Comparison of ENCODE assay signal across 13 cellular contexts in genomic region chr10:103870503-103870902, GRCh38. TPM values are rescaled to one million over a fixed set of nuclear protein-coding genes. Genes with fewer than 3 reads are reported as not detected.
A peak's percentile ranks its signal among the peaks of the same experiment; 100 is the strongest.
DNase-seq lines count a peak whose midpoint lies in the region; TF ChIP-seq lines count a peak whose summit lies in the region.
"Had no signal": no experiment of that assay in that cellular context is flagged by ENCODE, and none has a peak within 500 bp of the region (broad histone marks: within the 10 kb centered on the region; RNA-seq: fewer than 3 reads in every experiment).

No MANE protein-coding gene starts in this region.

- H3K4me2 ChIP-seq in PC-9, result peak overlapping the region; percentile 63

- H3K4me3 ChIP-seq in PC-9 (no peak overlapping the region; the same call in 1 of the 2 replicates), endodermal cell (ENCODE audit: low read length) (no peak overlapping the region), transverse colon (no peak overlapping the region)
- H3K4me3 ChIP-seq: coronary artery had no signal

- no peak for TF ChIP-seq EP300 in transverse colon (IDR thresholded peaks at IDR 0.05; ENCODE audit: low read depth)

- in situ Hi-C loops in transverse colon (cut with MboI; ENCODE audit: low pct_ligation_motif_present in 1 of 4, low pct_unique_long_range_greater_than_20kb in 1 of 4, low sequenced_read_pairs in 3 of 4), result loop anchor here in 2 of 4 donors (25.0 kb wide), 2 partner anchors 258 to 283 kb away; no protein-coding TSS in a partner anchor

- H3K36me3 ChIP-seq in PC-9 (ENCODE audit: low read depth) (no peaks in the 10 kb centered on the region), endodermal cell (ENCODE audit: control insufficient read depth, insufficient read depth, low read length) (no peaks in the 10 kb centered on the region), transverse colon (no peaks in the 10 kb centered on the region)

- peaks cover 36% of the 10 kb centered on the region for H3K4me1 ChIP-seq in PC-9 (replicated peaks; ENCODE audit: insufficient read depth)
- no peaks in the 10 kb centered on the region for H3K4me1 ChIP-seq in endodermal cell (ENCODE audit: control insufficient read depth, insufficient read depth, low read length)
- no peaks in the 10 kb centered on the region for H3K4me1 ChIP-seq in transverse colon

- H3K27me3 ChIP-seq in PC-9 (ENCODE audit: insufficient read depth, low read depth) (no peaks in the 10 kb centered on the region), endodermal cell (ENCODE audit: control insufficient read depth, insufficient read depth, low read length, poor library complexity, severe bottlenecking) (no peaks in the 10 kb centered on the region), transverse colon (no peaks in the 10 kb centered on the region)
- H3K27me3 ChIP-seq: neutrophil had no signal

- H3K4me3 Mint-ChIP-seq in endodermal cell, result no peak overlapping the region
- no peak overlapping the region for H3K4me3 Mint-ChIP-seq in neural crest cell
- no peak overlapping the region for H3K4me3 Mint-ChIP-seq in activated naive CD8-positive, alpha-beta T cell treated with anti-CD3 and anti-CD28 coated beads for 36 hours
- H3K4me3 Mint-ChIP-seq: CD14-positive monocyte had no signal

- peaks cover 10% of the 10 kb centered on the region for H3K9me3 Mint-ChIP-seq in endodermal cell
- no peaks in the 10 kb centered on the region for H3K9me3 Mint-ChIP-seq in neural crest cell
- H3K9me3 Mint-ChIP-seq in activated naive CD8-positive, alpha-beta T cell treated with anti-CD3 and anti-CD28 coated beads for 36 hours, result peaks cover under 1% of the 10 kb centered on the region
- H3K9me3 Mint-ChIP-seq: activated naive CD4-positive, alpha-beta T cell treated with anti-CD3 and anti-CD28 coated beads, Interleukin-2, amount 50 U/mL, for 72 hours had no signal

- H3K9me2 ChIP-seq in PC-9 (ENCODE audit: insufficient read depth), result no peaks in the 10 kb centered on the region

- no peak for TF ChIP-seq POLR2A in transverse colon (IDR thresholded peaks at IDR 0.05)

- no peaks in the 10 kb centered on the region for H3K79me2 ChIP-seq in PC-9 (ENCODE audit: low read depth)

- intact Hi-C loops in PC-9 (cut with micrococcal nuclease; ENCODE audit: unreplicated experiment), result no loop called here
- intact Hi-C loops in transverse colon (cut with DNase I; ENCODE audit: low total_unique reads), result no loop called here

- peak overlapping the region; percentile 82 for H3K27ac ChIP-seq in PC-9
- no peak overlapping the region for H3K27ac ChIP-seq in endodermal cell (ENCODE audit: low read depth, low read length)
- no peak overlapping the region for H3K27ac ChIP-seq in transverse colon
- H3K27ac ChIP-seq in substantia nigra (ENCODE audit: low read depth, low read length, poor library complexity, severe bottlenecking), result no peak overlapping the region
- H3K27ac ChIP-seq: coronary artery, neutrophil had no signal

- CTCF ChIA-PET in PC-9 (lab: Charles Lee), result no interaction called here

- 73 to 76% methylated on average over 7 to 8 of the region's 8 CpGs for WGBS in endodermal cell (ENCODE audit: insufficient coverage in 1 of 2, insufficient read length in 1 of 2), 2 experiments
- WGBS in transverse colon (ENCODE audit: low coverage in 1 of 2), 2 donors, result 83 to 87% methylated on average over 6 to 8 of the region's 8 CpGs

- peaks cover 24% of the 10 kb centered on the region; the same call in 1 of the 2 replicates for H3F3A ChIP-seq in PC-9 (ENCODE audit: insufficient read depth, low read depth)

- no peaks in the 10 kb centered on the region; the same call in 1 of the 2 replicates for H3K9me3 ChIP-seq in PC-9 (ENCODE audit: insufficient read depth, low read depth)
- H3K9me3 ChIP-seq in endodermal cell (ENCODE audit: control insufficient read depth, low read length), result peaks cover 6% of the 10 kb centered on the region
- peaks cover 0 to 1% of the 10 kb centered on the region in 2 donors for H3K9me3 ChIP-seq in transverse colon
- H3K9me3 ChIP-seq: neutrophil had no signal

- BruUV-seq in PC-9 (replicated peaks; lab: Mats Ljungman, UMichigan), result no TSS peak

- H3K27me3 Mint-ChIP-seq in endodermal cell (ENCODE audit: insufficient read depth) (no peaks in the 10 kb centered on the region), neural crest cell (ENCODE audit: low read depth) (no peaks in the 10 kb centered on the region)
- no peaks in the 10 kb centered on the region for H3K27me3 Mint-ChIP-seq in activated naive CD8-positive, alpha-beta T cell treated with anti-CD3 and anti-CD28 coated beads for 36 hours

- no peaks in the 10 kb centered on the region for H3K36me3 Mint-ChIP-seq in endodermal cell (ENCODE audit: low read depth)
- H3K36me3 Mint-ChIP-seq in neural crest cell (ENCODE audit: low read depth), result no peaks in the 10 kb centered on the region
- no peaks in the 10 kb centered on the region for H3K36me3 Mint-ChIP-seq in activated naive CD8-positive, alpha-beta T cell treated with anti-CD3 and anti-CD28 coated beads for 36 hours

- TF ChIP-seq CTCF in PC-9 (conservative IDR thresholded peaks at IDR 0.05), result no peak
- no peak for TF ChIP-seq CTCF in endodermal cell (conservative IDR thresholded peaks at IDR 0.05)
- TF ChIP-seq CTCF in neural crest cell (conservative IDR thresholded peaks at IDR 0.05), result no peak
- TF ChIP-seq CTCF in transverse colon (IDR thresholded peaks at IDR 0.05), result no peak

- peak; percentile 89 for DNase-seq in EH (ENCODE audit: low read depth)
- DNase-seq in PC-9, result peak; percentile 51 to 89
- peak; percentile 67 for DNase-seq in endodermal cell
- DNase-seq in neural crest cell (ENCODE audit: low read depth, low spot score), result no peak
- no peak for DNase-seq in transverse colon
- DNase-seq in SW480 (ENCODE audit: low spot score), result no peak
- DNase-seq in activated naive CD8-positive, alpha-beta T cell treated with anti-CD3 and anti-CD28 coated beads for 36 hours, result no peak
- no peak for DNase-seq in substantia nigra (lab: John Stamatoyannopoulos, UW)
- DNase-seq: stimulated activated CD4-positive, alpha-beta T cell treated with anti-CD3 and anti-CD28 coated beads, Interleukin-15, amount 100 ng/mL, for 24 hours had no signal

- POLR2A ChIA-PET in PC-9 (lab: Charles Lee; ENCODE audit: unreplicated experiment), result no interaction called here

- H2AFZ ChIP-seq in PC-9, result peak overlapping the region; percentile 55; the same call in 1 of the 2 replicates

- H3K4me1 Mint-ChIP-seq in endodermal cell, result peaks cover 3% of the 10 kb centered on the region
- no peaks in the 10 kb centered on the region for H3K4me1 Mint-ChIP-seq in neural crest cell
- H3K4me1 Mint-ChIP-seq in activated naive CD8-positive, alpha-beta T cell treated with anti-CD3 and anti-CD28 coated beads for 36 hours, result no peaks in the 10 kb centered on the region
- H3K4me1 Mint-ChIP-seq: CD14-positive monocyte had no signal

- no peak overlapping the region for H3K9ac ChIP-seq in endodermal cell (ENCODE audit: extremely low read depth, low read length, poor library complexity, severe bottlenecking)

- no peaks in the 10 kb centered on the region for H4K20me1 ChIP-seq in PC-9 (ENCODE audit: insufficient read depth)

- H3K27ac Mint-ChIP-seq in endodermal cell, result no peak overlapping the region
- H3K27ac Mint-ChIP-seq in neural crest cell (ENCODE audit: unreplicated experiment), result peak overlapping the region; percentile 43
- H3K27ac Mint-ChIP-seq in activated naive CD8-positive, alpha-beta T cell treated with anti-CD3 and anti-CD28 coated beads for 36 hours, result no peak overlapping the region
- H3K27ac Mint-ChIP-seq: activated naive CD4-positive, alpha-beta T cell treated with anti-CD3 and anti-CD28 coated beads, Interleukin-2, amount 50 U/mL, for 72 hours had no signal

RNA-seq across cellular contexts. Expression of gene SH3PXD2A, which starts 15.1 kb away (rescaled TPM):
- total RNA-seq in PC-9 (2021), result 12.5 and 14.0 TPM in 2 replicates
- total RNA-seq in endodermal cell, result 10 to 100 TPM; 15.7 to 22.6 TPM
- 11.5 TPM for polyA plus RNA-seq in endodermal cell (2013, experiment 1 of 2)
- polyA plus RNA-seq in endodermal cell (2013, experiment 2 of 2), result 11.0 TPM
- 22.8 and 23.2 TPM in 2 replicates for total RNA-seq in neural crest cell
- total RNA-seq in transverse colon, result 10 to 100 TPM; 26.5 to 56.9 (median 33.3) TPM
- total RNA-seq in activated naive CD8-positive, alpha-beta T cell treated with anti-CD3 and anti-CD28 coated beads for 36 hours, result 10 to 100 TPM; 10.2 to 10.9 TPM

RNA-seq across cellular contexts. Expression of gene STN1, which starts 47.5 kb away (rescaled TPM):
- total RNA-seq in PC-9 (2021), result 20.5 and 25.4 TPM in 2 replicates
- total RNA-seq in endodermal cell, result 10 to 100 TPM; 13.5 to 19.9 TPM
- polyA plus RNA-seq in endodermal cell (2013, experiment 1 of 2), result 19.2 TPM
- 17.2 TPM for polyA plus RNA-seq in endodermal cell (2013, experiment 2 of 2)
- 11.9 and 13.2 TPM in 2 replicates for total RNA-seq in neural crest cell
- 10 to 100 TPM; 20.8 to 31.8 (median 26.4) TPM for total RNA-seq in transverse colon
- 10 to 100 TPM; 25.4 to 25.5 TPM for total RNA-seq in activated naive CD8-positive, alpha-beta T cell treated with anti-CD3 and anti-CD28 coated beads for 36 hours

Comparison
In these comparisons a context has a peak if more than half of its experiments do, and no peak if none do; other contexts are left out.
1. DNase-seq: peak in EH (single experiment), PC-9 (2 of 2) and endodermal cell (single experiment); none in neural crest cell (single experiment), transverse colon (single experiment), SW480 (single experiment), activated naive CD8-positive, alpha-beta T cell treated with anti-CD3 and anti-CD28 coated beads for 36 hours (single experiment) and substantia nigra (0 of 49).